Comparison of ENCODE assay signal across 1 cellular context in genomic region chr7:23544913-23545354, GRCh38.
TF ChIP-seq lines count a peak whose summit lies in the region.

No MANE protein-coding gene starts in this region.

TF ChIP-seq in K562, 482 proteins besides CTCF, POLR2A, EP300 and RAD21 (continued from another document and continues in another):
- TF ChIP-seq MLLT1 (IDR thresholded peaks at IDR 0.05) (no peak), BHLHE40 (IDR thresholded peaks at IDR 0.05; ENCODE audit: low read length) (0 out of 2 replicates have a peak, but pooled peaks have one; percentile 9), C11orf30 (IDR thresholded peaks at IDR 0.05; ENCODE audit: low read depth) (no peak), ZFPM2 (CRISPR knock-in tag; IDR thresholded peaks at IDR 0.05) (no peak), CREB1 (IDR thresholded peaks at IDR 0.05) (no peak), CREB1 (CRISPR knock-in tag; IDR thresholded peaks at IDR 0.05) (no peak), NCOA2 (IDR thresholded peaks at IDR 0.05; ENCODE audit: partially characterized antibody in 2 of 2) (no peak), MECOM (CRISPR knock-in tag; IDR thresholded peaks at IDR 0.05) (0 out of 2 replicates have a peak, but pooled peaks have one; percentile 20), ZC3H11A (IDR thresholded peaks at IDR 0.05; ENCODE audit: low read depth, low read length) (no peak), CTBP1 (IDR thresholded peaks at IDR 0.05; ENCODE audit: borderline replicate concordance) (peak; percentile 84), PTBP1 (IDR thresholded peaks at IDR 0.05; ENCODE audit: low read depth, low read length) (no peak), ZNF133 (CRISPR knock-in tag; IDR thresholded peaks at IDR 0.05) (no peak), KDM1A (IDR thresholded peaks at IDR 0.05) (no peak), ZNF639 (CRISPR knock-in tag; conservative IDR thresholded peaks at IDR 0.05 in 1 of 2, IDR thresholded peaks at IDR 0.05 in 1 of 2) (no peak), PTRF (tag; IDR thresholded peaks at IDR 0.05) (no peak), RBM22 (IDR thresholded peaks at IDR 0.05; ENCODE audit: low read depth, low read length, poor library complexity, severe bottlenecking) (no peak), RREB1 (CRISPR knock-in tag; IDR thresholded peaks at IDR 0.05) (no peak), SOX6 (IDR thresholded peaks at IDR 0.05) (peak; percentile 35; the same call in 1 of the 2 replicates), CBX2 (IDR thresholded peaks at IDR 0.05; ENCODE audit: insufficient read depth, low read length, poor library complexity, severe bottlenecking) (no peak), ZNF140 (CRISPR knock-in tag; IDR thresholded peaks at IDR 0.05) (no peak), HEY1 (CRISPR knock-in tag; IDR thresholded peaks at IDR 0.05; ENCODE audit: borderline replicate concordance) (no peak), ZNF384 (IDR thresholded peaks at IDR 0.05; ENCODE audit: low read depth, low read length) (0 out of 2 replicates have a peak, but pooled peaks have one; percentile 21), HDAC6 (IDR thresholded peaks at IDR 0.05; ENCODE audit: low read depth, low read length) (no peak), E2F8 (IDR thresholded peaks at IDR 0.05; ENCODE audit: low read depth, partially characterized antibody) (no peak), GABPB1 (CRISPR knock-in tag; IDR thresholded peaks at IDR 0.05) (no peak), EZH2 (IDR thresholded peaks at IDR 0.05; ENCODE audit: borderline replicate concordance, low read depth, low read length) (no peak), SMARCE1 (IDR thresholded peaks at IDR 0.05) (no peak), CHD2 (IDR thresholded peaks at IDR 0.05; ENCODE audit: low read depth, low read length) (no peak), CTCFL (IDR thresholded peaks at IDR 0.05; ENCODE audit: borderline replicate concordance, insufficient read depth, low read depth, low read length, poor library complexity, severe bottlenecking) (no peak), E2F4 (CRISPR knock-in tag; IDR thresholded peaks at IDR 0.05; ENCODE audit: low read depth) (no peak), NR2F6 (CRISPR knock-in tag; IDR thresholded peaks at IDR 0.05) (no peak), STAG1 (CRISPR knock-in tag; IDR thresholded peaks at IDR 0.05; ENCODE audit: borderline replicate concordance) (peak; percentile 76; the same call in 1 of the 2 replicates), HCFC1 (IDR thresholded peaks at IDR 0.05; ENCODE audit: low read depth, low read length) (no peak), FOXA1 (IDR thresholded peaks at IDR 0.05; ENCODE audit: borderline replicate concordance) (no peak), NR2C2 (CRISPR knock-in tag; IDR thresholded peaks at IDR 0.05) (no peak), NR2C2 (tag; IDR thresholded peaks at IDR 0.05) (no peak), ZNF668 (CRISPR knock-in tag; IDR thresholded peaks at IDR 0.05) (no peak), ILK (tag; IDR thresholded peaks at IDR 0.05; ENCODE audit: borderline replicate concordance, low read depth) (no peak), EWSR1 (IDR thresholded peaks at IDR 0.05; ENCODE audit: borderline replicate concordance, low read depth, partially characterized antibody) (no peak), ZBTB5 (IDR thresholded peaks at IDR 0.05) (no peak), ZNF280A (IDR thresholded peaks at IDR 0.05; ENCODE audit: low read depth, partially characterized antibody) (no peak), ZNF445 (CRISPR knock-in tag; IDR thresholded peaks at IDR 0.05; ENCODE audit: low read depth) (no peak), DEAF1 (CRISPR knock-in tag; IDR thresholded peaks at IDR 0.05) (peak; percentile 85), NRF1 (conservative IDR thresholded peaks at IDR 0.05 in 1 of 2, IDR thresholded peaks at IDR 0.05 in 1 of 2) (no peak), KAT8 (IDR thresholded peaks at IDR 0.05; ENCODE audit: low read depth) (no peak), ADNP (tag; IDR thresholded peaks at IDR 0.05) (no peak), ZSCAN29 (IDR thresholded peaks at IDR 0.05) (no peak)
